26 cellular contexts compared by ENCODE assay signal in genomic region chr15:52505141-52505540, GRCh38. TPM values are rescaled to one million over a fixed set of nuclear protein-coding genes. Genes with fewer than 3 reads are reported as not detected.
DNase-seq lines count a peak whose midpoint lies in the region; ATAC-seq and TF ChIP-seq lines count a peak whose summit lies in the region.
"Had no signal": no experiment of that assay in that cellular context is flagged by ENCODE, and none has a peak within 500 bp of the region (broad histone marks: within the 10 kb centered on the region; RNA-seq: fewer than 3 reads in every experiment).

No MANE protein-coding gene starts in this region.

- H3K27ac Mint-ChIP-seq in CD14-positive monocyte (peak overlapping the region; percentile 0 to 92 (median 83)), progenitor cell of endocrine pancreas (no peak overlapping the region)
- H3K27ac Mint-ChIP-seq: activated CD4-positive, alpha-beta T cell treated with anti-CD3 and anti-CD28 coated beads, Interleukin-2, amount 10 ng/mL, durations not matched to agents 7 days and 5 days; activated naive CD8-positive, alpha-beta T cell treated with anti-CD3 and anti-CD28 coated beads for 36 hours; mesothelial cell of epicardium had no signal

- H3K27me3 Mint-ChIP-seq in CD14-positive monocyte (ENCODE audit: low read depth in 3 of 3) (peaks cover 0 to 1% (median 0%) of the 10 kb centered on the region in 3 donors), progenitor cell of endocrine pancreas (no peaks in the 10 kb centered on the region)
- H3K27me3 Mint-ChIP-seq: activated CD4-positive, alpha-beta T cell treated with anti-CD3 and anti-CD28 coated beads, Interleukin-2, amount 10 ng/mL, durations not matched to agents 7 days and 5 days; activated CD8-positive, alpha-beta memory T cell treated with anti-CD3 and anti-CD28 coated beads, Interleukin-2, amount 10 ng/mL, durations not matched to agents 7 days and 5 days; activated naive CD8-positive, alpha-beta T cell treated with anti-CD3 and anti-CD28 coated beads for 36 hours; naive thymus-derived CD8-positive, alpha-beta T cell; T-cell had no signal

- no peaks in the 10 kb centered on the region for H3K4me1 ChIP-seq in right cardiac atrium (ENCODE audit: control insufficient read depth, insufficient read depth, low read length)
- H3K4me1 ChIP-seq: right lobe of liver had no signal

- no peak overlapping the region for H3K4me3 Mint-ChIP-seq in CD14-positive monocyte
- no peak overlapping the region for H3K4me3 Mint-ChIP-seq in progenitor cell of endocrine pancreas (ENCODE audit: low read depth)
- H3K4me3 Mint-ChIP-seq: activated CD4-positive, alpha-beta T cell treated with anti-CD3 and anti-CD28 coated beads, Interleukin-2, amount 10 ng/mL, durations not matched to agents 7 days and 5 days; activated CD8-positive, alpha-beta memory T cell treated with anti-CD3 and anti-CD28 coated beads, Interleukin-2, amount 10 ng/mL, durations not matched to agents 7 days and 5 days; activated naive CD8-positive, alpha-beta T cell treated with anti-CD3 and anti-CD28 coated beads for 36 hours; mesothelial cell of epicardium; naive thymus-derived CD8-positive, alpha-beta T cell; T-cell had no signal

- no peak overlapping the region for H3K4me3 ChIP-seq in right cardiac atrium (ENCODE audit: low read length)
- H3K4me3 ChIP-seq: right lobe of liver had no signal

- TF ChIP-seq CTCF in CD14-positive monocyte (IDR thresholded peaks at IDR 0.05) (no peak), progenitor cell of endocrine pancreas (IDR thresholded peaks at IDR 0.05; ENCODE audit: unreplicated experiment) (no peak)

- DNase-seq in CD14-positive monocyte (ENCODE audit: low spot score) (no peak), MV-4-11 (lab: John Stamatoyannopoulos, UW) (peak; percentile 63), SKM-1 treated with dmso at 0.1 percent for 144 hours (lab: John Stamatoyannopoulos, UW; ENCODE audit: unreplicated experiment) (peak; percentile 70), right cardiac atrium (peak in 2 of 3 donors; percentile 23 to 66), progenitor cell of endocrine pancreas (ENCODE audit: low spot score, unreplicated experiment) (no peak), islet precursor cell (no peak)
- no peak for DNase-seq in activated T-cell treated with anti-CD3 and anti-CD28 coated beads, Interleukin-2, amount 50 U/mL, for 1 hour
- DNase-seq: activated CD4-positive, alpha-beta T cell treated with anti-CD3 and anti-CD28 coated beads, Interleukin-2, amount 10 ng/mL, durations not matched to agents 7 days and 5 days; activated CD8-positive, alpha-beta memory T cell treated with anti-CD3 and anti-CD28 coated beads, Interleukin-2, amount 10 ng/mL, durations not matched to agents 7 days and 5 days; activated naive CD8-positive, alpha-beta T cell treated with anti-CD3 and anti-CD28 coated beads for 36 hours; C1 segment of cervical spinal cord; cerebellar nuclear complex; effector CD8-positive, alpha-beta T cell; glutamatergic neuron; GOT3; left colon; naive thymus-derived CD8-positive, alpha-beta T cell; NCI-H1417; NCI-H2081 treated with DMSO at 0.1 percent for 48 hours; NCI-H446; right lobe of liver; substantia nigra had no signal

- H3K36me3 Mint-ChIP-seq in CD14-positive monocyte (peaks cover 0 to 8% of the 10 kb centered on the region in 2 donors), progenitor cell of endocrine pancreas (ENCODE audit: insufficient read depth) (peaks cover 2% of the 10 kb centered on the region)
- H3K36me3 Mint-ChIP-seq: activated naive CD8-positive, alpha-beta T cell treated with anti-CD3 and anti-CD28 coated beads for 36 hours; mesothelial cell of epicardium; naive thymus-derived CD8-positive, alpha-beta T cell; T-cell had no signal

- WGBS in right cardiac atrium, result 90% methylated on average over 6 of the region's 6 CpGs

- no peak for ATAC-seq in right cardiac atrium
- ATAC-seq in GM18870 (IDR thresholded peaks at IDR 0.05; ENCODE audit: unreplicated experiment), result no peak
- ATAC-seq: activated CD8-positive, alpha-beta memory T cell treated with anti-CD3 and anti-CD28 coated beads, Interleukin-2, amount 10 ng/mL, durations not matched to agents 7 days and 5 days; HepG2; left colon; naive thymus-derived CD8-positive, alpha-beta T cell; right lobe of liver; T-cell had no signal

- H3K27ac ChIP-seq in right cardiac atrium (ENCODE audit: low read length), result no peak overlapping the region
- H3K27ac ChIP-seq: right lobe of liver had no signal

- H3K9me3 Mint-ChIP-seq in CD14-positive monocyte (no peaks in the 10 kb centered on the region), progenitor cell of endocrine pancreas (ENCODE audit: low read depth) (no peaks in the 10 kb centered on the region)
- H3K9me3 Mint-ChIP-seq: activated CD4-positive, alpha-beta T cell treated with anti-CD3 and anti-CD28 coated beads, Interleukin-2, amount 10 ng/mL, durations not matched to agents 7 days and 5 days; activated naive CD8-positive, alpha-beta T cell treated with anti-CD3 and anti-CD28 coated beads for 36 hours; mesothelial cell of epicardium; naive thymus-derived CD8-positive, alpha-beta T cell; T-cell had no signal

- no peaks in the 10 kb centered on the region for H3K9me3 ChIP-seq in right cardiac atrium (ENCODE audit: control insufficient read depth, low read length)
- H3K9me3 ChIP-seq: right lobe of liver had no signal

- H3K4me1 Mint-ChIP-seq in CD14-positive monocyte (peaks cover 54% of the 10 kb centered on the region), progenitor cell of endocrine pancreas (ENCODE audit: low read depth) (no peaks in the 10 kb centered on the region)
- H3K4me1 Mint-ChIP-seq: mesothelial cell of epicardium had no signal

- no peaks in the 10 kb centered on the region for H3K27me3 ChIP-seq in right cardiac atrium (ENCODE audit: control insufficient read depth, insufficient read depth)
- H3K27me3 ChIP-seq: right lobe of liver had no signal

- intact Hi-C loops in CD14-positive monocyte (cut with micrococcal nuclease) (no loop called here), right cardiac atrium (cut with DNase I) (no loop called here)

RNA-seq across cellular contexts. Expression of gene MYO5A, which starts 23.5 kb away (rescaled TPM):
- 10 to 100 TPM in 1 of 2 donors, 1 to 10 TPM in 1; 6.9 to 16.6 TPM for polyA plus RNA-seq in CD14-positive monocyte
- total RNA-seq in right cardiac atrium, result 10 to 100 TPM in 3 of 4 donors, 1 to 10 TPM in 1; 9.9 to 17.7 (median 11.3) TPM
- 4.1 TPM for polyA plus RNA-seq in right cardiac atrium
- 24.9 and 31.0 TPM in 2 replicates for total RNA-seq in progenitor cell of endocrine pancreas

Comparison
In these comparisons a context has a peak if more than half of its experiments do, and no peak if none do; other contexts are left out.
1. DNase-seq: peak in MV-4-11 (single experiment), SKM-1 treated with dmso at 0.1 percent for 144 hours (single experiment) and right cardiac atrium (2 of 3); none in CD14-positive monocyte (single experiment), progenitor cell of endocrine pancreas (single experiment), activated T-cell treated with anti-CD3 and anti-CD28 coated beads, Interleukin-2, amount 50 U/mL, for 1 hour (single experiment) and islet precursor cell (single experiment).